In the genomic region with DNA sequence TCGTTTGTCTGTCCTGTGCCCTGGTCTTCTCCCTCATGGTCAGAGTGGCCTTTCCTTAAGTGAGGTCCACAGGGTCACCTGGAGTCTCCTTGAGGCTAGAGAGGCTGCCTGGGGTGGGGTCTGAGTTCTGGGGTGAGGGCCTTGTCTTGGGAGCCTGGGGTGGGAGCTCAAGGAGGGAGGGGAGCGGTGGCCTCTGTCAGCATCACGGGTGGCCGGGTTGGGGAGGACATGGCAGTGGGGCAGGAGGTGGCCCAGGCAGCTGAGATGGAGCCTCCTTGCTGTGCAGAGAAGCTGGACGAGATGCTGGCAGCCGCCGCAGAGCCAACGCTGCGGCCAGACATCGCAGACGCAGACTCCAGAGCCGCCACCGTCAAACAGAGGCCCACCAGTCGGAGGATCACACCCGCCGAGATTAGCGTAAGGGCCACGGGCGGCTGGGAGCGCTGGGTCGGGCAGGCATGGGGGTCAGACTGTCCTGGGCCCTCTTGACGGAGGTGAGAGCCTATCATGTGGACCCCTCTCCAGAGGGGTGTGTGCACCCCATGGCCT, we compare ENCODE assay signal across 22 cellular contexts. TPM values are rescaled to one million over a fixed set of nuclear protein-coding genes. Genes with fewer than 3 reads are reported as not detected.
A peak's percentile ranks its signal among the peaks of the same experiment; 100 is the strongest.
DNase-seq lines count a peak whose midpoint lies in the region; ATAC-seq, FAIRE-seq and TF ChIP-seq lines count a peak whose summit lies in the region.
"Had no signal": no experiment of that assay in that cellular context is flagged by ENCODE, and none has a peak within 500 bp of the region (broad histone marks: within the 10 kb centered on the region; RNA-seq: fewer than 3 reads in every experiment).

No MANE protein-coding gene starts in this region.

- H3K9ac ChIP-seq in HepG2 (ENCODE audit: insufficient read depth, low read depth, low read length), result no peak overlapping the region

- H3K4me3 ChIP-seq in right lobe of liver (no peak overlapping the region), HepG2 (replicated peaks in 1 of 3; ENCODE audit: insufficient read depth in 1 of 3, low read depth in 2 of 3, low read length in 3 of 3) (no peak overlapping the region), left ventricle myocardium inferior (no peak overlapping the region), gastrocnemius medialis (no peak overlapping the region)
- H3K4me3 ChIP-seq: GM23338 had no signal

- TF ChIP-seq POLR2A in right lobe of liver (IDR thresholded peaks at IDR 0.05) (no peak), HepG2 (IDR thresholded peaks at IDR 0.05; ENCODE audit: insufficient read depth in 1 of 2, low read depth in 2 of 2, low read length in 2 of 2) (no peak), gastrocnemius medialis (IDR thresholded peaks at IDR 0.05) (no peak)

- no peaks in the 10 kb centered on the region for H3K4me1 Mint-ChIP-seq in activated CD4-positive, alpha-beta T cell treated with anti-CD3 and anti-CD28 coated beads, Interleukin-2, amount 10 ng/mL, durations not matched to agents 7 days and 5 days
- no peaks in the 10 kb centered on the region for H3K4me1 Mint-ChIP-seq in activated CD8-positive, alpha-beta T cell treated with anti-CD3 and anti-CD28 coated beads for 36 hours (ENCODE audit: low read depth)
- H3K4me1 Mint-ChIP-seq in stimulated activated naive CD8-positive, alpha-beta T cell treated with anti-CD3 and anti-CD28 coated beads, Interleukin-15, amount 100 ng/mL, for 72 hours, result no peaks in the 10 kb centered on the region
- H3K4me1 Mint-ChIP-seq: GM23338 had no signal

- no peaks in the 10 kb centered on the region for H3K36me3 Mint-ChIP-seq in activated CD4-positive, alpha-beta T cell treated with anti-CD3 and anti-CD28 coated beads, Interleukin-2, amount 10 ng/mL, durations not matched to agents 7 days and 5 days (ENCODE audit: low read depth)
- no peaks in the 10 kb centered on the region for H3K36me3 Mint-ChIP-seq in activated CD8-positive, alpha-beta T cell treated with anti-CD3 and anti-CD28 coated beads for 36 hours (ENCODE audit: low read depth)

- H3K4me3 Mint-ChIP-seq in activated CD4-positive, alpha-beta T cell treated with anti-CD3 and anti-CD28 coated beads, Interleukin-2, amount 10 ng/mL, durations not matched to agents 7 days and 5 days, result no peak overlapping the region
- no peak overlapping the region for H3K4me3 Mint-ChIP-seq in activated CD8-positive, alpha-beta T cell treated with anti-CD3 and anti-CD28 coated beads for 36 hours
- H3K4me3 Mint-ChIP-seq in stimulated activated naive CD8-positive, alpha-beta T cell treated with anti-CD3 and anti-CD28 coated beads, Interleukin-15, amount 100 ng/mL, for 72 hours, result no peak overlapping the region
- H3K4me3 Mint-ChIP-seq: CD4-positive, alpha-beta T cell; GM23338 had no signal

- H3K27me3 ChIP-seq in right lobe of liver (no peaks in the 10 kb centered on the region), HepG2 (ENCODE audit: control insufficient read depth in 1 of 2, insufficient read depth in 2 of 2, low read length in 2 of 2) (no peaks in the 10 kb centered on the region), left ventricle myocardium inferior (ENCODE audit: low read depth) (peaks cover 7% of the 10 kb centered on the region), gastrocnemius medialis (no peaks in the 10 kb centered on the region)

- H3K36me3 ChIP-seq in right lobe of liver (no peaks in the 10 kb centered on the region), HepG2 (replicated peaks in 1 of 2; ENCODE audit: control insufficient read depth in 1 of 2, insufficient read depth in 2 of 2, low read length in 2 of 2) (peaks cover 0 to 6% of the 10 kb centered on the region in 2 experiments; a peak in 4 of 5 replicates), left ventricle myocardium inferior (peaks cover 11% of the 10 kb centered on the region), gastrocnemius medialis (no peaks in the 10 kb centered on the region)
- H3K36me3 ChIP-seq: BE2C had no signal

- ATAC-seq in right lobe of liver (no peak), HepG2 (no peak), gastrocnemius medialis (no peak)
- ATAC-seq in activated CD8-positive, alpha-beta T cell treated with anti-CD3 and anti-CD28 coated beads for 36 hours, result no peak
- no peak for ATAC-seq in stimulated activated naive CD8-positive, alpha-beta T cell treated with anti-CD3 and anti-CD28 coated beads, Interleukin-15, amount 100 ng/mL, for 72 hours
- ATAC-seq: GM23338, HCT116, PC-3 had no signal

- no TSS peak for BruUV-seq in HepG2 (replicated peaks; lab: Mats Ljungman, UMichigan)

- intact Hi-C loops in right lobe of liver (cut with DNase I), result no loop called here
- intact Hi-C loops in HepG2 (cut with micrococcal nuclease; ENCODE audit: unreplicated experiment), result no loop called here
- intact Hi-C loops in left ventricle myocardium inferior (cut with micrococcal nuclease), result no loop called here
- intact Hi-C loops in gastrocnemius medialis (cut with DNase I; ENCODE audit: low total_unique reads), result no loop called here
- intact Hi-C loops in activated CD8-positive, alpha-beta T cell treated with anti-CD3 and anti-CD28 coated beads for 36 hours (cut with micrococcal nuclease), result no loop called here

- no peaks in the 10 kb centered on the region for H3K79me2 ChIP-seq in HepG2 (ENCODE audit: insufficient read depth, low read length)

- H3K9me3 ChIP-seq in right lobe of liver (no peaks in the 10 kb centered on the region), HepG2 (ENCODE audit: low read length) (no peaks in the 10 kb centered on the region), left ventricle myocardium inferior (replicated peaks) (no peaks in the 10 kb centered on the region), gastrocnemius medialis (no peaks in the 10 kb centered on the region)
- H3K9me3 ChIP-seq: BE2C, Caco-2 had no signal

- no peaks in the 10 kb centered on the region for H3K9me3 Mint-ChIP-seq in activated CD4-positive, alpha-beta T cell treated with anti-CD3 and anti-CD28 coated beads, Interleukin-2, amount 10 ng/mL, durations not matched to agents 7 days and 5 days
- no peaks in the 10 kb centered on the region for H3K9me3 Mint-ChIP-seq in activated CD8-positive, alpha-beta T cell treated with anti-CD3 and anti-CD28 coated beads for 36 hours
- no peaks in the 10 kb centered on the region for H3K9me3 Mint-ChIP-seq in stimulated activated naive CD8-positive, alpha-beta T cell treated with anti-CD3 and anti-CD28 coated beads, Interleukin-15, amount 100 ng/mL, for 72 hours
- H3K9me3 Mint-ChIP-seq: CD4-positive, alpha-beta T cell; GM23338 had no signal

- no peaks in the 10 kb centered on the region for H3K27me3 Mint-ChIP-seq in activated CD4-positive, alpha-beta T cell treated with anti-CD3 and anti-CD28 coated beads, Interleukin-2, amount 10 ng/mL, durations not matched to agents 7 days and 5 days
- H3K27me3 Mint-ChIP-seq in activated CD8-positive, alpha-beta T cell treated with anti-CD3 and anti-CD28 coated beads for 36 hours, result no peaks in the 10 kb centered on the region
- H3K27me3 Mint-ChIP-seq in stimulated activated naive CD8-positive, alpha-beta T cell treated with anti-CD3 and anti-CD28 coated beads, Interleukin-15, amount 100 ng/mL, for 72 hours, result no peaks in the 10 kb centered on the region
- H3K27me3 Mint-ChIP-seq: CD4-positive, alpha-beta T cell had no signal

- CTCF ChIA-PET in HepG2 (lab: Yijun Ruan, JAX; ENCODE audit: low intra/inter-chr PET ratio, low total read pairs), result no interaction called here
- CTCF ChIA-PET in activated CD4-positive, alpha-beta T cell treated with anti-CD3 and anti-CD28 coated beads, Interleukin-2, amount 10 ng/mL, durations not matched to agents 7 days and 5 days (lab: Charles Lee), result no interaction called here
- CTCF ChIA-PET in activated CD8-positive, alpha-beta T cell treated with anti-CD3 and anti-CD28 coated beads for 36 hours (lab: Charles Lee), result interaction anchor here (0.8 kb wide), 1 partner anchor 18 kb away, joined by 3 read pairs; no protein-coding TSS in a partner anchor

- H3K4me1 ChIP-seq in right lobe of liver (no peaks in the 10 kb centered on the region), HepG2 (ENCODE audit: insufficient read depth, low read length) (peaks cover 13% of the 10 kb centered on the region; the same call in 1 of the 2 replicates), left ventricle myocardium inferior (peaks cover 57% of the 10 kb centered on the region), gastrocnemius medialis (peaks cover 0 to 16% of the 10 kb centered on the region in 2 donors)
- H3K4me1 ChIP-seq: BE2C, Caco-2 had no signal

- H4K20me1 ChIP-seq in HepG2 (ENCODE audit: insufficient read depth, low read length), result no peaks in the 10 kb centered on the region

- TF ChIP-seq EP300 in HepG2 (IDR thresholded peaks at IDR 0.05; ENCODE audit: low read depth in 2 of 2, low read length in 2 of 2) (no peak), HepG2 (CRISPR knock-in tag; IDR thresholded peaks at IDR 0.05; ENCODE audit: borderline replicate concordance) (no peak)

- no peak overlapping the region for H2AFZ ChIP-seq in HepG2 (ENCODE audit: low read length)
- H2AFZ ChIP-seq: GM23338 had no signal

- DNase-seq in right lobe of liver, result peak in 2 of 3 donors; percentile 21 to 48
- DNase-seq in HepG2 (ENCODE audit: low spot score), result no peak
- peak; percentile 10 for DNase-seq in left ventricle myocardium inferior
- no peak for DNase-seq in gastrocnemius medialis
- no peak for DNase-seq in activated CD4-positive, alpha-beta T cell treated with anti-CD3 and anti-CD28 coated beads, Interleukin-2, amount 10 ng/mL, durations not matched to agents 7 days and 5 days
- no peak for DNase-seq in activated CD8-positive, alpha-beta T cell treated with anti-CD3 and anti-CD28 coated beads for 36 hours
- DNase-seq in NCI-H446 (lab: John Stamatoyannopoulos, UW), result no peak
- no peak for DNase-seq in stimulated activated naive CD8-positive, alpha-beta T cell treated with anti-CD3 and anti-CD28 coated beads, Interleukin-15, amount 100 ng/mL, for 72 hours
- DNase-seq: BE2C; Caco-2; CD4-positive, alpha-beta T cell; GDM1; KG1; NCI-H1105 treated with DMSO at 0.1 percent for 48 hours; NCI-H1694 treated with DMSO at 0.1 percent for 48 hours; NCI-H524 treated with DMSO at 0.1 percent for 48 hours; PC-3; RPMI8226 had no signal

- no peak for TF ChIP-seq CTCF in right lobe of liver (IDR thresholded peaks at IDR 0.05)
- no peak for TF ChIP-seq CTCF in HepG2 (CRISPR knock-in tag; IDR thresholded peaks at IDR 0.05)
- no peak for TF ChIP-seq CTCF in left ventricle myocardium inferior (IDR thresholded peaks at IDR 0.05; ENCODE audit: borderline replicate concordance)
- TF ChIP-seq CTCF in gastrocnemius medialis (IDR thresholded peaks at IDR 0.05 in 4 of 5, conservative IDR thresholded peaks at IDR 0.05 in 1 of 5), result no peak
- TF ChIP-seq CTCF in activated CD8-positive, alpha-beta T cell treated with anti-CD3 and anti-CD28 coated beads for 36 hours (IDR thresholded peaks at IDR 0.05), result no peak

- POLR2A ChIA-PET in HepG2 (lab: Yijun Ruan, JAX), result no interaction called here
- POLR2A ChIA-PET in activated CD4-positive, alpha-beta T cell treated with anti-CD3 and anti-CD28 coated beads, Interleukin-2, amount 10 ng/mL, durations not matched to agents 7 days and 5 days (lab: Charles Lee), result no interaction called here
- POLR2A ChIA-PET in activated CD8-positive, alpha-beta T cell treated with anti-CD3 and anti-CD28 coated beads for 36 hours (lab: Charles Lee), result no interaction called here

- WGBS in right lobe of liver (ENCODE audit: insufficient coverage, low coverage, low lambda C conversion rate, missing lambda C conversion rate), result 38% methylated on average over 1 of the region's 22 CpGs
- WGBS in HepG2 (ENCODE audit: low lambda C conversion rate), result 94% methylated on average over 4 of the region's 22 CpGs

- no peak overlapping the region for H3K27ac ChIP-seq in right lobe of liver
- H3K27ac ChIP-seq in HepG2 (ENCODE audit: extremely low read length, insufficient read depth, low read length), result no peak overlapping the region
- peak overlapping the region; percentile 76 for H3K27ac ChIP-seq in left ventricle myocardium inferior (replicated peaks)
- H3K27ac ChIP-seq in gastrocnemius medialis, result peak overlapping the region in 3 of 4 donors; percentile 6 to 64 (median 28)

- H3K27ac Mint-ChIP-seq in activated CD4-positive, alpha-beta T cell treated with anti-CD3 and anti-CD28 coated beads, Interleukin-2, amount 10 ng/mL, durations not matched to agents 7 days and 5 days, result no peak overlapping the region
- H3K27ac Mint-ChIP-seq in activated CD8-positive, alpha-beta T cell treated with anti-CD3 and anti-CD28 coated beads for 36 hours, result no peak overlapping the region
- H3K27ac Mint-ChIP-seq in stimulated activated naive CD8-positive, alpha-beta T cell treated with anti-CD3 and anti-CD28 coated beads, Interleukin-15, amount 100 ng/mL, for 72 hours, result peak overlapping the region in 1 of 2 donors; percentile 20
- H3K27ac Mint-ChIP-seq: CD4-positive, alpha-beta T cell; GM23338 had no signal

- FAIRE-seq in HepG2 (lab: Jason Lieb, UNC), result no peak
- FAIRE-seq: A204.1, GM19239 had no signal

- H3K4me2 ChIP-seq in HepG2 (ENCODE audit: low read depth, low read length), result no peak overlapping the region
- H3K4me2 ChIP-seq: GM23338 had no signal

- in situ Hi-C loops in HepG2 (cut with HindIII; ENCODE audit: extremely low pct_ligation_motif_present, low pct_unique_long_range_greater_than_20kb), result no loop called here
- in situ Hi-C loops in gastrocnemius medialis (cut with MboI; ENCODE audit: low sequenced_read_pairs in 4 of 4), result no loop called here

- no peak for TF ChIP-seq RAD21 in HepG2 (CRISPR knock-in tag; IDR thresholded peaks at IDR 0.05)

RNA-seq across cellular contexts. Expression of gene ACR, which starts 23.3 kb away (rescaled TPM):
- total RNA-seq in right lobe of liver (under 1 TPM in 5 of 6 experiments, not detected in 1; 0.34 to 0.84 (median 0.55) TPM), HepG2 (2016; rRNA removed; fragmentation: Illumina TruSeq; extraction: Trizol) (not detected in 2 replicates), left ventricle myocardium inferior (0.30 TPM), gastrocnemius medialis (not detected)
- total RNA-seq in HepG2 (2016; cell fraction: cytosol; rRNA removed; fragmentation: Illumina TruSeq; extraction: Trizol; ENCODE audit: low read depth), result not detected in 2 replicates
- total RNA-seq in HepG2 (2016; cell fraction: insoluble cytoplasmic fraction; rRNA removed; fragmentation: Illumina TruSeq; extraction: Trizol), result not detected in 2 replicates
- total RNA-seq in HepG2 (2016; cell fraction: membrane; rRNA removed; fragmentation: Illumina TruSeq; extraction: Trizol), result not detected in 2 replicates
- not detected in 2 replicates for total RNA-seq in HepG2 (2016; cell fraction: nucleus; rRNA removed; fragmentation: Illumina TruSeq; extraction: Trizol)
- polyA plus RNA-seq in HepG2 (2011; rRNA removed), result 0.15 and 0.29 TPM in 2 replicates
- polyA plus RNA-seq in HepG2 (2011; cell fraction: cytosol; rRNA removed), result 0.04 and 0.12 TPM in 2 replicates
- polyA plus RNA-seq in HepG2 (2011; cell fraction: nucleus; rRNA removed), result 0.51 and 0.73 TPM in 2 replicates
- polyA plus RNA-seq in HepG2 (2012), result 0.44 TPM in 1 of 2 replicates, not detected in the other
- polyA plus RNA-seq in HepG2 (2016; cell fraction: cytosol; fragmentation: Illumina TruSeq; extraction: Trizol; ENCODE audit: low read depth), result not detected in 2 replicates
- polyA plus RNA-seq in HepG2 (2016; cell fraction: insoluble cytoplasmic fraction; fragmentation: Illumina TruSeq; extraction: Trizol; ENCODE audit: low read depth), result not detected in 2 replicates
- not detected in 2 replicates for polyA plus RNA-seq in HepG2 (2016; cell fraction: membrane; fragmentation: Illumina TruSeq; extraction: Trizol; ENCODE audit: low read depth)
- polyA plus RNA-seq in HepG2 (2016; cell fraction: nucleus; fragmentation: Illumina TruSeq; extraction: Trizol; ENCODE audit: insufficient read depth, low read depth), result not detected in 2 replicates
- polyA minus RNA-seq in HepG2 (2011; rRNA and poly(A)+ RNA removed; ENCODE audit: low replicate concordance), result not detected in 2 replicates
- not detected in 2 replicates for polyA minus RNA-seq in HepG2 (2011; cell fraction: cytosol; rRNA and poly(A)+ RNA removed)
- polyA minus RNA-seq in HepG2 (2011; cell fraction: nucleus; rRNA and poly(A)+ RNA removed), result 0.62 and 0.77 TPM in 2 replicates
- not detected for total RNA-seq in activated CD4-positive, alpha-beta T cell treated with anti-CD3 and anti-CD28 coated beads, Interleukin-2, amount 10 ng/mL, durations not matched to agents 7 days and 5 days
- not detected for total RNA-seq in activated CD8-positive, alpha-beta T cell treated with anti-CD3 and anti-CD28 coated beads for 36 hours
- total RNA-seq: Caco-2; CD4-positive, alpha-beta T cell; GM23338; PC-3 had no signal
- polyA plus RNA-seq: GM23338 had no signal

RNA-seq across cellular contexts. Expression of gene SHANK3, which starts 42.1 kb away (rescaled TPM):
- total RNA-seq in right lobe of liver, result 10 to 100 TPM in 5 of 6 experiments, 1 to 10 TPM in 1; 9.7 to 16.0 (median 14.8) TPM
- 1.9 and 2.9 TPM in 2 replicates for total RNA-seq in HepG2 (2016; rRNA removed; fragmentation: Illumina TruSeq; extraction: Trizol)
- 0.79 and 1.0 TPM in 2 replicates for total RNA-seq in HepG2 (2016; cell fraction: cytosol; rRNA removed; fragmentation: Illumina TruSeq; extraction: Trizol; ENCODE audit: low read depth)
- 1.7 and 2.9 TPM in 2 replicates for total RNA-seq in HepG2 (2016; cell fraction: insoluble cytoplasmic fraction; rRNA removed; fragmentation: Illumina TruSeq; extraction: Trizol)
- total RNA-seq in HepG2 (2016; cell fraction: membrane; rRNA removed; fragmentation: Illumina TruSeq; extraction: Trizol), result 2.3 TPM in 2 replicates
- 2.9 and 3.7 TPM in 2 replicates for total RNA-seq in HepG2 (2016; cell fraction: nucleus; rRNA removed; fragmentation: Illumina TruSeq; extraction: Trizol)
- 4.6 and 6.5 TPM in 2 replicates for polyA plus RNA-seq in HepG2 (2011; rRNA removed)
- polyA plus RNA-seq in HepG2 (2011; cell fraction: cytosol; rRNA removed), result 3.0 and 3.9 TPM in 2 replicates
- 25.0 and 33.1 TPM in 2 replicates for polyA plus RNA-seq in HepG2 (2011; cell fraction: nucleus; rRNA removed)
- polyA plus RNA-seq in HepG2 (2012), result 7.9 and 8.7 TPM in 2 replicates
- 0.66 and 0.71 TPM in 2 replicates for polyA plus RNA-seq in HepG2 (2016; cell fraction: cytosol; fragmentation: Illumina TruSeq; extraction: Trizol; ENCODE audit: low read depth)
- 3.0 and 4.2 TPM in 2 replicates for polyA plus RNA-seq in HepG2 (2016; cell fraction: insoluble cytoplasmic fraction; fragmentation: Illumina TruSeq; extraction: Trizol; ENCODE audit: low read depth)
- polyA plus RNA-seq in HepG2 (2016; cell fraction: membrane; fragmentation: Illumina TruSeq; extraction: Trizol; ENCODE audit: low read depth), result 1.6 and 1.9 TPM in 2 replicates
- 14.0 and 17.0 TPM in 2 replicates for polyA plus RNA-seq in HepG2 (2016; cell fraction: nucleus; fragmentation: Illumina TruSeq; extraction: Trizol; ENCODE audit: insufficient read depth, low read depth)
- polyA minus RNA-seq in HepG2 (2011; rRNA and poly(A)+ RNA removed; ENCODE audit: low replicate concordance), result 0.07 and 4.8 TPM in 2 replicates
- 5.2 and 5.4 TPM in 2 replicates for polyA minus RNA-seq in HepG2 (2011; cell fraction: cytosol; rRNA and poly(A)+ RNA removed)
- polyA minus RNA-seq in HepG2 (2011; cell fraction: nucleus; rRNA and poly(A)+ RNA removed), result 5.8 and 5.9 TPM in 2 replicates
- total RNA-seq in left ventricle myocardium inferior, result 23.1 TPM
- total RNA-seq in gastrocnemius medialis, result 1 to 10 TPM; 3.8 to 9.8 (median 5.1) TPM
- total RNA-seq in activated CD4-positive, alpha-beta T cell treated with anti-CD3 and anti-CD28 coated beads, Interleukin-2, amount 10 ng/mL, durations not matched to agents 7 days and 5 days, result under 1 TPM; 0.02 to 0.04 TPM
- total RNA-seq in activated CD8-positive, alpha-beta T cell treated with anti-CD3 and anti-CD28 coated beads for 36 hours, result under 1 TPM; 0.16 to 0.22 TPM
- total RNA-seq: CD4-positive, alpha-beta T cell had no signal

Comparison
In these comparisons a context has a peak if more than half of its experiments do, and no peak if none do; other contexts are left out.
1. DNase-seq: peak in right lobe of liver (2 of 3) and left ventricle myocardium inferior (single experiment); none in HepG2 (single experiment), gastrocnemius medialis (0 of 2), activated CD4-positive, alpha-beta T cell treated with anti-CD3 and anti-CD28 coated beads, Interleukin-2, amount 10 ng/mL, durations not matched to agents 7 days and 5 days (single experiment), activated CD8-positive, alpha-beta T cell treated with anti-CD3 and anti-CD28 coated beads for 36 hours (single experiment), NCI-H446 (0 of 2) and stimulated activated naive CD8-positive, alpha-beta T cell treated with anti-CD3 and anti-CD28 coated beads, Interleukin-15, amount 100 ng/mL, for 72 hours (0 of 2).
2. H3K27ac ChIP-seq: peak in left ventricle myocardium inferior (single experiment) and gastrocnemius medialis (3 of 4); none in right lobe of liver (0 of 3) and HepG2 (single experiment).